ENCODE assay signal across 25 cellular contexts in genomic region chr9:28518439-28518838, GRCh38.
A peak's percentile ranks its signal among the peaks of the same experiment; 100 is the strongest.
DNase-seq lines count a peak whose midpoint lies in the region; ATAC-seq and TF ChIP-seq lines count a peak whose summit lies in the region.
"Had no signal": no experiment of that assay in that cellular context is flagged by ENCODE, and none has a peak within 500 bp of the region (broad histone marks: within the 10 kb centered on the region; RNA-seq: fewer than 3 reads in every experiment).

No MANE protein-coding gene starts in this region.

- no peaks in the 10 kb centered on the region for H3K4me1 Mint-ChIP-seq in activated T-helper 17 cell treated with anti-CD3 and anti-CD28 coated beads, Interleukin-2, amount 50 U/mL, for 72 hours
- H3K4me1 Mint-ChIP-seq: CD14-positive monocyte; CD4-positive, alpha-beta memory T cell; CD4-positive, CD25-positive, alpha-beta regulatory T cell; CD8-positive, alpha-beta memory T cell had no signal

- H3K79me2 ChIP-seq in SK-N-SH (ENCODE audit: insufficient read depth), result no peaks in the 10 kb centered on the region

- no peaks in the 10 kb centered on the region for H3K36me3 ChIP-seq in A673 (ENCODE audit: insufficient read depth, low read length, poor library complexity, severe bottlenecking)
- no peaks in the 10 kb centered on the region for H3K36me3 ChIP-seq in SK-N-SH (replicated peaks in 1 of 2; ENCODE audit: control insufficient read depth in 1 of 2, insufficient read depth in 2 of 2, low read length in 1 of 2)
- H3K36me3 ChIP-seq: BE2C, BLaER1 had no signal

- CTCF ChIA-PET in A673 (lab: Charles Lee) (no interaction called here), SK-N-SH (lab: Yijun Ruan, JAX) (no interaction called here)

- H3F3A ChIP-seq in SK-N-SH (replicated peaks; ENCODE audit: insufficient read depth), result no peaks in the 10 kb centered on the region

- TF ChIP-seq RAD21 in SK-N-SH (IDR thresholded peaks at IDR 0.05; ENCODE audit: low read length), result no peak

- no peaks in the 10 kb centered on the region for H3K36me3 Mint-ChIP-seq in activated T-helper 17 cell treated with anti-CD3 and anti-CD28 coated beads, Interleukin-2, amount 50 U/mL, for 72 hours (ENCODE audit: low read depth)
- H3K36me3 Mint-ChIP-seq: CD14-positive monocyte; CD4-positive, alpha-beta memory T cell; CD4-positive, CD25-positive, alpha-beta regulatory T cell; CD8-positive, alpha-beta memory T cell had no signal

- no peak overlapping the region for H3K9ac ChIP-seq in SK-N-SH
- H3K9ac ChIP-seq: BLaER1 had no signal

- TF ChIP-seq EP300 in SK-N-SH (IDR thresholded peaks at IDR 0.05; ENCODE audit: borderline replicate concordance in 1 of 2, low read depth in 1 of 2, low read length in 1 of 2), result no peak

- ATAC-seq in HG03571 (IDR thresholded peaks at IDR 0.05; ENCODE audit: unreplicated experiment) (no peak), GM19328 (IDR thresholded peaks at IDR 0.05; ENCODE audit: unreplicated experiment) (no peak)
- no peak for ATAC-seq in activated T-helper 17 cell treated with anti-CD3 and anti-CD28 coated beads, Interleukin-2, amount 50 U/mL, for 72 hours (replicated peaks)
- ATAC-seq: A549, GM12878 had no signal

- H3K4me1 ChIP-seq in A673 (ENCODE audit: insufficient read depth, low read length, poor library complexity, severe bottlenecking) (no peaks in the 10 kb centered on the region), SK-N-SH (ENCODE audit: control insufficient read depth in 1 of 2, insufficient read depth in 2 of 2, low read depth in 1 of 2, low read length in 1 of 2) (no peaks in the 10 kb centered on the region; a peak in 1 of 4 replicates)
- H3K4me1 ChIP-seq: A549, BLaER1 had no signal

- H3K4me3 ChIP-seq in A673 (ENCODE audit: low read depth, low read length, poor library complexity, severe bottlenecking) (no peak overlapping the region), SK-N-SH (ENCODE audit: low read depth in 2 of 2, low read length in 1 of 2) (no peak overlapping the region), fibroblast of villous mesenchyme (ENCODE audit: low read depth, low read length) (no peak overlapping the region)
- H3K4me3 ChIP-seq: A549, BLaER1, GM12878 had no signal

- H3K27ac Mint-ChIP-seq in activated T-helper 17 cell treated with anti-CD3 and anti-CD28 coated beads, Interleukin-2, amount 50 U/mL, for 72 hours, result no peak overlapping the region
- H3K27ac Mint-ChIP-seq: CD14-positive monocyte; CD4-positive, alpha-beta memory T cell; CD4-positive, CD25-positive, alpha-beta regulatory T cell; CD8-positive, alpha-beta memory T cell had no signal

- intact Hi-C loops in A673 (cut with micrococcal nuclease; ENCODE audit: unreplicated experiment), result no loop called here

- DNase-seq in A673 (ENCODE audit: low spot score) (peak; percentile 35), SK-N-SH (no peak), fibroblast of villous mesenchyme (ENCODE audit: low read depth) (peak; percentile 11)
- DNase-seq: ACHN; BE2C; C1 segment of cervical spinal cord; CD4-positive, alpha-beta memory T cell; CD4-positive, CD25-positive, alpha-beta regulatory T cell; CD8-positive, alpha-beta memory T cell; COR-L47; DMS 273 treated with DMSO at 0.1 percent for 48 hours; DMS153; DMS53; DMS79; DND-41; EL; GDM1 had no signal

- H3K4me2 ChIP-seq in SK-N-SH, result no peak overlapping the region
- H3K4me2 ChIP-seq: A549, BLaER1 had no signal

- H4K20me1 ChIP-seq in SK-N-SH (ENCODE audit: insufficient read depth), result no peaks in the 10 kb centered on the region
- H4K20me1 ChIP-seq: BLaER1 had no signal

- TF ChIP-seq CTCF in A673 (conservative IDR thresholded peaks at IDR 0.05; ENCODE audit: low read depth, low read length) (no peak), SK-N-SH (IDR thresholded peaks at IDR 0.05) (no peak), fibroblast of villous mesenchyme (IDR thresholded peaks at IDR 0.05; ENCODE audit: insufficient read depth, low read depth, low read length) (no peak)

- peaks cover 15% of the 10 kb centered on the region for H3K9me3 Mint-ChIP-seq in activated T-helper 17 cell treated with anti-CD3 and anti-CD28 coated beads, Interleukin-2, amount 50 U/mL, for 72 hours

- WGBS in SK-N-SH (ENCODE audit: low lambda C conversion rate), result 29% methylated on average over 3 of the region's 3 CpGs

- no peaks in the 10 kb centered on the region for H3K27me3 Mint-ChIP-seq in activated T-helper 17 cell treated with anti-CD3 and anti-CD28 coated beads, Interleukin-2, amount 50 U/mL, for 72 hours
- H3K27me3 Mint-ChIP-seq: CD4-positive, alpha-beta memory T cell; CD4-positive, CD25-positive, alpha-beta regulatory T cell; CD8-positive, alpha-beta memory T cell had no signal

- H3K9me3 ChIP-seq in A673 (ENCODE audit: low read depth, low read length, poor library complexity, severe bottlenecking), result no peaks in the 10 kb centered on the region
- H3K9me3 ChIP-seq in SK-N-SH, result no peaks in the 10 kb centered on the region
- H3K9me3 ChIP-seq: A549, BE2C, BLaER1 had no signal

- POLR2A ChIA-PET in A673 (lab: Charles Lee; ENCODE audit: low non-redundant PET), result no interaction called here
- POLR2A ChIA-PET in SK-N-SH (lab: Yijun Ruan, JAX), result no interaction called here

- H3K27ac ChIP-seq in A673 (ENCODE audit: low read depth, low read length, poor library complexity, severe bottlenecking), result no peak overlapping the region
- H3K27ac ChIP-seq in SK-N-SH (ENCODE audit: low read depth in 2 of 2, low read length in 1 of 2), result peak overlapping the region in 1 of 2 experiments; percentile 23; a peak in 1 of 4 replicates
- H3K27ac ChIP-seq: 22Rv1, A549, BLaER1 had no signal

- no TSS peak for BruUV-seq in A673 (replicated peaks; lab: Mats Ljungman, UMichigan)

- H2AFZ ChIP-seq in SK-N-SH (ENCODE audit: low read depth), result no peak overlapping the region

- no peaks in the 10 kb centered on the region for H3K9me2 ChIP-seq in SK-N-SH

- H3K4me3 Mint-ChIP-seq in activated T-helper 17 cell treated with anti-CD3 and anti-CD28 coated beads, Interleukin-2, amount 50 U/mL, for 72 hours, result no peak overlapping the region
- H3K4me3 Mint-ChIP-seq: CD14-positive monocyte; CD4-positive, alpha-beta memory T cell; CD4-positive, CD25-positive, alpha-beta regulatory T cell; CD8-positive, alpha-beta memory T cell had no signal

- H3K27me3 ChIP-seq in A673 (replicated peaks; ENCODE audit: insufficient read depth, low read depth, low read length, poor library complexity), result no peaks in the 10 kb centered on the region
- H3K27me3 ChIP-seq in SK-N-SH (ENCODE audit: insufficient read depth), result no peaks in the 10 kb centered on the region
- H3K27me3 ChIP-seq: BE2C, BLaER1 had no signal

TF ChIP-seq in SK-N-SH, 30 proteins besides CTCF, POLR2A, EP300 and RAD21:
- 0 out of 2 replicates have a peak, but pooled peaks have one; percentile 20 for TF ChIP-seq TEAD4 (IDR thresholded peaks at IDR 0.05; ENCODE audit: borderline replicate concordance, insufficient read depth)
- no peak for TF ChIP-seq REST (IDR thresholded peaks at IDR 0.05; ENCODE audit: low read depth, low read length)
- TF ChIP-seq JUND (IDR thresholded peaks at IDR 0.05), result peak; percentile 29; the same call in 1 of the 2 replicates
- TF ChIP-seq RFX5 (IDR thresholded peaks at IDR 0.05; ENCODE audit: low read length), result no peak
- peak; percentile 37 for TF ChIP-seq TCF12 (IDR thresholded peaks at IDR 0.05)
- TF ChIP-seq FOSL2 (IDR thresholded peaks at IDR 0.05; ENCODE audit: borderline replicate concordance, low read depth), result peak; percentile 28; the same call in 1 of the 2 replicates
TF ChIP-seq in SK-N-SH: peak in this region for 4.
